Comparison of ENCODE assay signal across 1 cellular context in the genomic region with DNA sequence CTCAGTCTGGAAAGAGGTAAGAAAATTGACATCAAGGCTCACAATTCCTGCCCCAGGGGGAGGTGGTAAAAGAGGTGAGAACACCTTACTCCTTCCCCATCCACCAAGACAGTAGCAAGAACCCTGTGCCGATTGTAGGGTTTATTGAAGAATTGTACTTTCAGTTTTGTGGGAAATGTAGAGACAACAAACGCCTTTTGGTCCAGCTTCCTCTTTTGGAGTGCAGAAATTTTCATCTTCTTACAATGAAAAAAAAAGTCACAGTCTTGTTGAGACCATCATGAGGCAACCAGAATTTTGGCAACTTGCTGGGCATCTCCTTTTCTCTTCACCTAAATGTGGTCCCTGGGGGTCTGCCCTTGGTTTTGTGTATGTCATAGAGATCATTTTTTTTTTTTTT.
TF ChIP-seq lines count a peak whose summit lies in the region.

No MANE protein-coding gene starts in this region.

TF ChIP-seq in SK-N-SH treated with all-trans-retinoic acid at 6 μM for 48 hours, 23 proteins besides CTCF, POLR2A, EP300 and RAD21 (continued from another document):
- TF ChIP-seq, protein P1, sequence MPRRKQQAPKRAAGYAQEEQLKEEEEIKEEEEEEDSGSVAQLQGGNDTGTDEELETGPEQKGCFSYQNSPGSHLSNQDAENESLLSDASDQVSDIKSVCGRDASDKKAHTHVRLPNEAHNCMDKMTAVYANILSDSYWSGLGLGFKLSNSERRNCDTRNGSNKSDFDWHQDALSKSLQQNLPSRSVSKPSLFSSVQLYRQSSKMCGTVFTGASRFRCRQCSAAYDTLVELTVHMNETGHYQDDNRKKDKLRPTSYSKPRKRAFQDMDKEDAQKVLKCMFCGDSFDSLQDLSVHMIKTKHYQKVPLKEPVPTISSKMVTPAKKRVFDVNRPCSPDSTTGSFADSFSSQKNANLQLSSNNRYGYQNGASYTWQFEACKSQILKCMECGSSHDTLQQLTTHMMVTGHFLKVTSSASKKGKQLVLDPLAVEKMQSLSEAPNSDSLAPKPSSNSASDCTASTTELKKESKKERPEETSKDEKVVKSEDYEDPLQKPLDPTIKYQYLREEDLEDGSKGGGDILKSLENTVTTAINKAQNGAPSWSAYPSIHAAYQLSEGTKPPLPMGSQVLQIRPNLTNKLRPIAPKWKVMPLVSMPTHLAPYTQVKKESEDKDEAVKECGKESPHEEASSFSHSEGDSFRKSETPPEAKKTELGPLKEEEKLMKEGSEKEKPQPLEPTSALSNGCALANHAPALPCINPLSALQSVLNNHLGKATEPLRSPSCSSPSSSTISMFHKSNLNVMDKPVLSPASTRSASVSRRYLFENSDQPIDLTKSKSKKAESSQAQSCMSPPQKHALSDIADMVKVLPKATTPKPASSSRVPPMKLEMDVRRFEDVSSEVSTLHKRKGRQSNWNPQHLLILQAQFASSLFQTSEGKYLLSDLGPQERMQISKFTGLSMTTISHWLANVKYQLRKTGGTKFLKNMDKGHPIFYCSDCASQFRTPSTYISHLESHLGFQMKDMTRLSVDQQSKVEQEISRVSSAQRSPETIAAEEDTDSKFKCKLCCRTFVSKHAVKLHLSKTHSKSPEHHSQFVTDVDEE (CRISPR knock-in tag; IDR thresholded peaks at IDR 0.05): no peak
